ENCODE assay signal across 8 cellular contexts in genomic region chr11:63536669-63537292, GRCh38. TPM values are rescaled to one million over a fixed set of nuclear protein-coding genes. Genes with fewer than 3 reads are reported as not detected.
A peak's percentile ranks its signal among the peaks of the same experiment; 100 is the strongest.
DNase-seq lines count a peak whose midpoint lies in the region; ATAC-seq, FAIRE-seq and TF ChIP-seq lines count a peak whose summit lies in the region.

TSS of gene PLAAT4 (plus strand) at chr11:63536808. CDS start at chr11:63536869, 61 bp downstream.

- TF ChIP-seq POLR2A in IMR-90 (IDR thresholded peaks at IDR 0.05; ENCODE audit: low read depth, low read length) (no peak), esophagus muscularis mucosa (IDR thresholded peaks at IDR 0.05; ENCODE audit: low read depth) (no peak)

- peak within 1 kb of the TSS; percentile 85 for H3K4me2 ChIP-seq in IMR-90 (ENCODE audit: low read depth, low read length)

- no peaks in the 10 kb centered on the region for H3K79me1 ChIP-seq in IMR-90 (ENCODE audit: low read depth in 1 of 2, low read length in 2 of 2)

- H3K9me3 ChIP-seq in IMR-90 (ENCODE audit: control insufficient read depth, insufficient read depth, low read length) (no peaks in the 10 kb centered on the region), esophagus muscularis mucosa (no peaks in the 10 kb centered on the region)

- H3K4me1 ChIP-seq in IMR-90 (ENCODE audit: control insufficient read depth, insufficient read depth, low read length) (peaks cover 9% of the 10 kb centered on the region; the same call in 1 of the 2 replicates), esophagus muscularis mucosa (peaks cover 30 to 42% (median 31%) of the 10 kb centered on the region in 4 donors)

- WGBS in IMR-90 (ENCODE audit: extremely low coverage in 2 of 2, insufficient read length in 1 of 2), 2 experiments, result 60% methylated on average over 3 of the region's 10 CpGs; no CpG with 5 or more reads in 1 of the 2 experiments
- 13% methylated on average over 5 of the region's 10 CpGs for WGBS in esophagus muscularis mucosa

- peaks cover 5% of the 10 kb centered on the region; the same call in 1 of the 2 replicates for H3K27me3 ChIP-seq in IMR-90 (ENCODE audit: control insufficient read depth, insufficient read depth, low read length)
- no peaks in the 10 kb centered on the region for H3K27me3 ChIP-seq in esophagus muscularis mucosa

- H2BK5ac ChIP-seq in IMR-90 (ENCODE audit: low read depth, low read length, poor library complexity, severe bottlenecking), result no peak within 1 kb of the TSS

- H3K9ac ChIP-seq in IMR-90 (ENCODE audit: low read depth, low read length), result peak within 1 kb of the TSS; percentile 32; the same call in 1 of the 2 replicates

- TF ChIP-seq CTCF in IMR-90 (conservative IDR thresholded peaks at IDR 0.05; ENCODE audit: low read depth, low read length) (no peak), esophagus muscularis mucosa (IDR thresholded peaks at IDR 0.05) (no peak)

- dilution Hi-C loops in IMR-90 (cut with HindIII; ENCODE audit: low sequenced_read_pairs, unreplicated experiment), result no loop called here

- ATAC-seq in IMR-90 (ENCODE audit: low read depth) (peak; percentile 76), naive B cell (ENCODE audit: low read depth in 2 of 2) (peak; percentile 66 to 67)

- no peaks in the 10 kb centered on the region for H3K36me3 Mint-ChIP-seq in activated CD4-positive, alpha-beta memory T cell treated with anti-CD3 and anti-CD28 coated beads for 36 hours
- H3K36me3 Mint-ChIP-seq in naive B cell, result no peaks in the 10 kb centered on the region

- FAIRE-seq in urothelium cell line (lab: Jason Lieb, UNC), result no peak

- peak within 1 kb of the TSS; percentile 81 for H3K4me3 Mint-ChIP-seq in activated CD4-positive, alpha-beta memory T cell treated with anti-CD3 and anti-CD28 coated beads for 36 hours
- peak within 1 kb of the TSS; percentile 80 to 94 (median 89) for H3K4me3 Mint-ChIP-seq in naive B cell

- H3K27ac ChIP-seq in IMR-90 (ENCODE audit: insufficient read depth, low read length) (peak within 1 kb of the TSS; percentile 68; the same call in 1 of the 2 replicates), esophagus muscularis mucosa (replicated peaks in 1 of 4) (peak within 1 kb of the TSS; percentile 86 to 95 (median 93))

- H2BK15ac ChIP-seq in IMR-90 (ENCODE audit: low read depth, low read length), result no peak within 1 kb of the TSS

- in situ Hi-C loops in IMR-90 (cut with MboI; ENCODE audit: low sequenced_read_pairs), result no loop called here

- H3K4me3 ChIP-seq in IMR-90 (ENCODE audit: insufficient read depth, low read depth, low read length) (peak within 1 kb of the TSS; percentile 18; the same call in 1 of the 2 replicates), esophagus muscularis mucosa (peak within 1 kb of the TSS; percentile 49 to 63 (median 55))

- no TSS peak for BruUV-seq in IMR-90 (replicated peaks; lab: Mats Ljungman, UMichigan)

- H3K18ac ChIP-seq in IMR-90 (ENCODE audit: low read depth, low read length), result peak within 1 kb of the TSS; percentile 9; the same call in 1 of the 2 replicates

- H4K20me1 ChIP-seq in IMR-90 (ENCODE audit: insufficient read depth, low read length), result no peaks in the 10 kb centered on the region

- H3K36me3 ChIP-seq in IMR-90 (ENCODE audit: control insufficient read depth, insufficient read depth, low read length), result no peaks in the 10 kb centered on the region
- peaks cover 0 to 11% (median 0%) of the 10 kb centered on the region in 4 donors for H3K36me3 ChIP-seq in esophagus muscularis mucosa

- no peak within 1 kb of the TSS for H2BK120ac ChIP-seq in IMR-90 (ENCODE audit: low read depth, low read length)

- no peak within 1 kb of the TSS for H2AK5ac ChIP-seq in IMR-90 (ENCODE audit: low read depth, low read length)

- H3K9me3 Mint-ChIP-seq in activated CD4-positive, alpha-beta memory T cell treated with anti-CD3 and anti-CD28 coated beads for 36 hours, result no peaks in the 10 kb centered on the region
- H3K9me3 Mint-ChIP-seq in naive B cell, result no peaks in the 10 kb centered on the region

- TF ChIP-seq EP300 in esophagus muscularis mucosa (IDR thresholded peaks at IDR 0.05), result no peak

- peak within 1 kb of the TSS in 1 of 2 experiments; percentile 67; a peak in 2 of 4 replicates for H4K8ac ChIP-seq in IMR-90 (ENCODE audit: low read depth in 2 of 2, low read length in 2 of 2)

- peak within 1 kb of the TSS; percentile 64; the same call in 1 of the 2 replicates for H4K5ac ChIP-seq in IMR-90 (ENCODE audit: low read depth, low read length)

- H3K4me1 Mint-ChIP-seq in activated CD4-positive, alpha-beta memory T cell treated with anti-CD3 and anti-CD28 coated beads for 36 hours (ENCODE audit: low read depth), result peaks cover 82% of the 10 kb centered on the region
- peaks cover 26 to 43% (median 28%) of the 10 kb centered on the region in 3 donors for H3K4me1 Mint-ChIP-seq in naive B cell

- H3K9me1 ChIP-seq in IMR-90 (ENCODE audit: insufficient read depth, low read length), result no peaks in the 10 kb centered on the region

- POLR2A ChIA-PET in IMR-90 (lab: Charles Lee; ENCODE audit: unreplicated experiment), result interaction anchor here (0.6 kb wide), 1 partner anchor 13 kb away, joined by 3 read pairs; no protein-coding TSS in a partner anchor
- POLR2A ChIA-PET in activated CD4-positive, alpha-beta memory T cell treated with anti-CD3 and anti-CD28 coated beads for 36 hours (lab: Charles Lee), result interaction anchor here (0.7 to 2.6 kb wide), 8 partner anchors 14 to 144 kb away, joined by 3 to 22 read pairs (median 4); partner anchors contain the start of gene RTN3

- H3K4ac ChIP-seq in IMR-90 (ENCODE audit: low read depth, low read length), result no peak within 1 kb of the TSS; the same call in 1 of the 2 replicates

- no peak within 1 kb of the TSS for H3K23ac ChIP-seq in IMR-90 (ENCODE audit: low read depth, low read length)

- no peak for TF ChIP-seq RAD21 in IMR-90 (IDR thresholded peaks at IDR 0.05; ENCODE audit: low read length)

- no peaks in the 10 kb centered on the region for H3K27me3 Mint-ChIP-seq in activated CD4-positive, alpha-beta memory T cell treated with anti-CD3 and anti-CD28 coated beads for 36 hours
- H3K27me3 Mint-ChIP-seq in naive B cell, result peaks cover 0 to 9% (median 0%) of the 10 kb centered on the region in 3 donors

- H3K14ac ChIP-seq in IMR-90 (replicated peaks; ENCODE audit: low read depth, low read length), result peak within 1 kb of the TSS; percentile 1; the same call in 1 of the 2 replicates

- H2BK20ac ChIP-seq in IMR-90 (ENCODE audit: low read depth, low read length), result no peak within 1 kb of the TSS

- H4K91ac ChIP-seq in IMR-90 (ENCODE audit: insufficient read depth, low read depth, low read length), result no peak within 1 kb of the TSS

- peak within 1 kb of the TSS; percentile 76 for H2AFZ ChIP-seq in IMR-90 (replicated peaks; ENCODE audit: low read length, poor library complexity)

- CTCF ChIA-PET in IMR-90 (lab: Yijun Ruan, JAX), result interaction anchor here (0.9 kb wide), 2 partner anchors 17 to 68 kb away, joined by 3 read pairs; no protein-coding TSS in a partner anchor
- CTCF ChIA-PET in activated CD4-positive, alpha-beta memory T cell treated with anti-CD3 and anti-CD28 coated beads for 36 hours (lab: Charles Lee), result interaction anchor here (0.5 to 3.3 kb wide), 11 partner anchors 12 to 501 kb away, joined by 3 to 15 read pairs (median 4); no protein-coding TSS in a partner anchor

- no peak within 1 kb of the TSS for H2AK9ac ChIP-seq in IMR-90 (replicated peaks; ENCODE audit: low read depth, low read length, poor library complexity)

- H3K56ac ChIP-seq in IMR-90 (ENCODE audit: extremely low read depth, insufficient read depth, low read length), result no peak within 1 kb of the TSS

- DNase-seq in DMS79 treated with DMSO at 0.1 percent for 48 hours (lab: John Stamatoyannopoulos, UW) (peak; percentile 56), IMR-90 (peak; percentile 58), esophagus muscularis mucosa (ENCODE audit: extremely low spot score) (no peak), naive B cell (peak; percentile 22), urothelium cell line (ENCODE audit: low spot score) (peak; percentile 27), islet precursor cell (no peak), NCI-H2081 (lab: John Stamatoyannopoulos, UW) (no peak)
- peak; percentile 44 for DNase-seq in activated CD4-positive, alpha-beta memory T cell treated with anti-CD3 and anti-CD28 coated beads for 36 hours

- intact Hi-C loops in IMR-90 (cut with micrococcal nuclease), result no loop called here
- intact Hi-C loops in activated CD4-positive, alpha-beta memory T cell treated with anti-CD3 and anti-CD28 coated beads for 36 hours (cut with micrococcal nuclease), result loop anchor here (5.0 kb wide), 3 partner anchors 76 to 146 kb away; partner anchors contain the start of genes PLAAT3 and RTN3
- intact Hi-C loops in esophagus muscularis mucosa (cut with DNase I), result no loop called here

- peak within 1 kb of the TSS; percentile 84 for H3K27ac Mint-ChIP-seq in activated CD4-positive, alpha-beta memory T cell treated with anti-CD3 and anti-CD28 coated beads for 36 hours
- H3K27ac Mint-ChIP-seq in naive B cell, result peak within 1 kb of the TSS; percentile 63 to 96 (median 86)

TF ChIP-seq in IMR-90, 13 proteins besides CTCF, POLR2A, EP300 and RAD21 (continues in another document):
- TF ChIP-seq MAFK (IDR thresholded peaks at IDR 0.05; ENCODE audit: low read depth, low read length), result no peak
- TF ChIP-seq ELK1 (IDR thresholded peaks at IDR 0.05; ENCODE audit: borderline replicate concordance, low read depth, low read length), result no peak
- TF ChIP-seq MAZ (IDR thresholded peaks at IDR 0.05; ENCODE audit: borderline replicate concordance, low read depth, low read length), result no peak

RNA-seq across cellular contexts. Expression of gene PLAAT4, which starts in this region (rescaled TPM):
- total RNA-seq in IMR-90 (2012; rRNA removed) (0.18 TPM in 1 of 2 replicates, not detected in the other), esophagus muscularis mucosa (10 to 100 TPM in 3 of 4 donors, 1 to 10 TPM in 1; 9.1 to 28.0 (median 20.1) TPM)
- polyA plus RNA-seq in IMR-90 (2012; rRNA removed) (0.17 and 0.34 TPM in 2 replicates), naive B cell (ENCODE audit: low read depth in 6 of 6) (10 to 100 TPM; 31.7 to 72.1 (median 42.2) TPM)
- 1.3 and 1.4 TPM in 2 replicates for polyA plus RNA-seq in IMR-90 (2012; cell fraction: cytosol; rRNA removed)
- polyA plus RNA-seq in IMR-90 (2012; cell fraction: nucleus; rRNA removed; ENCODE audit: low replicate concordance), result 0.17 and 0.86 TPM in 2 replicates
- total RNA-seq in activated CD4-positive, alpha-beta memory T cell treated with anti-CD3 and anti-CD28 coated beads for 36 hours, result 10 to 100 TPM; 35.7 to 36.3 TPM

Comparison
In these comparisons a context has a peak if more than half of its experiments do, and no peak if none do; other contexts are left out.
1. RNA of gene PLAAT4 (polyA plus RNA-seq): 31.7 to 72.1 TPM in naive B cell; 0.17 to 1.4 TPM in IMR-90; every median in the first group is over 10 times any median in the second.
2. DNase-seq: peak in DMS79 treated with DMSO at 0.1 percent for 48 hours (single experiment), IMR-90 (single experiment), activated CD4-positive, alpha-beta memory T cell treated with anti-CD3 and anti-CD28 coated beads for 36 hours (single experiment), naive B cell (single experiment) and urothelium cell line (single experiment); none in esophagus muscularis mucosa (single experiment), islet precursor cell (single experiment) and NCI-H2081 (0 of 2).